24 cellular contexts compared by ENCODE assay signal in the genomic region with DNA sequence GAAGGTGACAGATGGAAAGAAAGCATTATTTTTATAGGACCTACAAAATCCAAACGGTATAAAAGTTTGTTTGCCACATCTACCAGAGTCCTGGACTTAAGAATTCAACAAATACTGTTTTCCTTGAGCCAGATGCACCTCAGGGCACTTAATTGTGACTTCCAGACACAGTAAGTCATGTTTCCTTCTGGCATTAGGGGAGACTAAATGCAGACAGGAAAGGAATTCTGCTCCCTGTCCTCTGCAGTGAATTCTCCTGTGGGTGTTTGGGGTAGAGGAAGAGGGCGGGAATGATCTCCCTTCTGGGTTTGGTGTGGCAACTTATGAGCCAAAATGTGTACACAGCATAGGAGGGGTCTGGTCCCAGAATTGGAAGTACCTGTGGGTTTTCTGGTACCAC.
"Had no signal": no experiment of that assay in that cellular context is flagged by ENCODE, and none has a peak within 500 bp of the region (broad histone marks: within the 10 kb centered on the region; RNA-seq: fewer than 3 reads in every experiment).

No MANE protein-coding gene starts in this region.

- H3K4me1 ChIP-seq: body of pancreas, pancreas, psoas muscle, uterus had no signal

- H3K9me3 Mint-ChIP-seq: activated CD4-positive, alpha-beta memory T cell treated with anti-CD3 and anti-CD28 coated beads, Interleukin-2, amount 10 ng/mL, durations not matched to agents 7 days and 5 days; activated naive CD8-positive, alpha-beta T cell treated with anti-CD3 and anti-CD28 coated beads, Interleukin-2, amount 50 U/mL, for 24 hours; natural killer cell treated with Interleukin-12 subunit alpha and Interleukin-12 subunit beta and Interleukin-15 and Interleukin-18, amount 100 ng/mL, for 72 hours; T-helper 1 cell treated with Interleukin-12 subunit alpha and Interleukin-12 subunit beta and Interleukin-4 antibody, amounts not matched to agents 30 μg/mL and 1 μg/mL, for 36 hours had no signal

- H3K9me3 ChIP-seq: body of pancreas, pancreas, transverse colon had no signal

- H3K27me3 ChIP-seq: body of pancreas, pancreas, transverse colon, uterus had no signal

- H3K27ac ChIP-seq: body of pancreas, pancreas, psoas muscle, skin epidermis, uterus had no signal

- H3K36me3 ChIP-seq: pancreas, transverse colon, uterus had no signal

- H3K4me3 Mint-ChIP-seq: activated CD4-positive, alpha-beta memory T cell treated with anti-CD3 and anti-CD28 coated beads, Interleukin-2, amount 10 ng/mL, durations not matched to agents 7 days and 5 days; activated naive CD8-positive, alpha-beta T cell treated with anti-CD3 and anti-CD28 coated beads, Interleukin-2, amount 50 U/mL, for 24 hours; dendritic cell treated with granulocyte-macrophage colony-stimulating factor and Interleukin-4, amounts not matched to agents 40 ng/mL and 50 ng/mL, for 4 days; natural killer cell treated with Interleukin-12 subunit alpha and Interleukin-12 subunit beta and Interleukin-15 and Interleukin-18, amount 100 ng/mL, for 72 hours; T-helper 1 cell treated with Interleukin-12 subunit alpha and Interleukin-12 subunit beta and Interleukin-4 antibody, amounts not matched to agents 30 μg/mL and 1 μg/mL, for 36 hours had no signal

- DNase-seq: activated CD4-positive, alpha-beta memory T cell treated with anti-CD3 and anti-CD28 coated beads, Interleukin-2, amount 10 ng/mL, durations not matched to agents 7 days and 5 days; activated CD4-positive, alpha-beta T cell treated with anti-CD3 and anti-CD28 coated beads for 4 hours; activated CD4-positive, CD25-positive, alpha-beta regulatory T cell; activated gamma-delta T cell; activated naive CD4-positive, alpha-beta T cell treated with anti-CD3 and anti-CD28 coated beads, Interleukin-2, amount 50 U/mL, for 16 hours; activated naive CD8-positive, alpha-beta T cell treated with anti-CD3 and anti-CD28 coated beads, Interleukin-2, amount 50 U/mL, for 24 hours; activated T-cell treated with anti-CD3 and anti-CD28 coated beads for 4 hours; body of pancreas; effector CD4-positive, alpha-beta T cell; erythroblast; foreskin fibroblast; kidney; pancreas; psoas muscle; right cardiac atrium; stimulated activated CD4-positive, alpha-beta T cell treated with anti-CD3 and anti-CD28 coated beads, Interleukin-1b, Interleukin-23, amount 100 ng/mL, for 48 hours; T1000; transverse colon; uterus had no signal

- ATAC-seq: activated naive CD8-positive, alpha-beta T cell treated with anti-CD3 and anti-CD28 coated beads, Interleukin-2, amount 50 U/mL, for 24 hours; body of pancreas; natural killer cell treated with Interleukin-12 subunit alpha and Interleukin-12 subunit beta and Interleukin-15 and Interleukin-18, amount 100 ng/mL, for 72 hours; pancreas; psoas muscle; right cardiac atrium had no signal

- H3K4me3 ChIP-seq: body of pancreas, lung, pancreas, psoas muscle, skin epidermis, transverse colon, uterus had no signal

- H3K27me3 Mint-ChIP-seq: dendritic cell treated with granulocyte-macrophage colony-stimulating factor and Interleukin-4, amounts not matched to agents 40 ng/mL and 50 ng/mL, for 4 days had no signal

- H3K27ac Mint-ChIP-seq: activated CD4-positive, alpha-beta memory T cell treated with anti-CD3 and anti-CD28 coated beads, Interleukin-2, amount 10 ng/mL, durations not matched to agents 7 days and 5 days; activated naive CD8-positive, alpha-beta T cell treated with anti-CD3 and anti-CD28 coated beads, Interleukin-2, amount 50 U/mL, for 24 hours; dendritic cell treated with granulocyte-macrophage colony-stimulating factor and Interleukin-4, amounts not matched to agents 40 ng/mL and 50 ng/mL, for 4 days; natural killer cell treated with Interleukin-12 subunit alpha and Interleukin-12 subunit beta and Interleukin-15 and Interleukin-18, amount 100 ng/mL, for 72 hours; T-helper 1 cell treated with Interleukin-12 subunit alpha and Interleukin-12 subunit beta and Interleukin-4 antibody, amounts not matched to agents 30 μg/mL and 1 μg/mL, for 36 hours had no signal

- H3K36me3 Mint-ChIP-seq: natural killer cell treated with Interleukin-12 subunit alpha and Interleukin-12 subunit beta and Interleukin-15 and Interleukin-18, amount 100 ng/mL, for 72 hours had no signal
